16 cellular contexts compared by ENCODE assay signal in the genomic region with DNA sequence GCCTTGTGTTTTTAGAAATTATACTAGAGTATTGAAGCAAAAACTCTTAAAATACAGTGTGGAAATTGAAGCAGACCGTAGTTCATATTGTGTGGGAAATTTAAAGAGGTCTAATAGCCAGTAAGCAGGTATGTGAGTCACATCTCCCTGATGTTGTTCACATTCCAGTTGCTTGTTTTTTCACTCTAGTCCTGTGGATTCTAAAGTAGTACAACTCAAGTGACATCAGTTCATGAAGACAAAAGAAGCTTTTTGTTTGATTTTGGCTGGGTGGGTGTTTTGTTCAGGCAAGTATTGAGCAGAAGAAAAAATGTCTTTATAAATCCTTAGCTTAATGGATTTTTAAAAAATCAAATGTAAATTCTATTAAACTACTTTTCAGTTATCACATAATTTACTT.
DNase-seq lines count a peak whose midpoint lies in the region; ATAC-seq and TF ChIP-seq lines count a peak whose summit lies in the region.
"Had no signal": no experiment of that assay in that cellular context is flagged by ENCODE, and none has a peak within 500 bp of the region (broad histone marks: within the 10 kb centered on the region; RNA-seq: fewer than 3 reads in every experiment).

No MANE protein-coding gene starts in this region.

- no peak overlapping the region for H3K14ac ChIP-seq in neuronal stem cell (ENCODE audit: low read length)

- 0 out of 3 replicates have a peak, but pooled peaks have one; percentile 43 for ATAC-seq in RWPE2 (ENCODE audit: low read depth)
- ATAC-seq in foreskin keratinocyte, result peak; percentile 53

- no peak overlapping the region for H3K4me3 ChIP-seq in RWPE2 (ENCODE audit: severe bottlenecking)
- H3K4me3 ChIP-seq in neuronal stem cell (ENCODE audit: low read length in 2 of 2), result no peak overlapping the region

- H3K9ac ChIP-seq in neuronal stem cell (ENCODE audit: low read depth, low read length, poor library complexity), result no peak overlapping the region

- H3K4ac ChIP-seq in neuronal stem cell (ENCODE audit: low read length), result no peak overlapping the region

- H3K4me2 ChIP-seq in neuronal stem cell (ENCODE audit: insufficient read depth, low read length, poor library complexity, severe bottlenecking), result no peak overlapping the region

- no peak overlapping the region for H2AFZ ChIP-seq in neuronal stem cell (ENCODE audit: low read length)

- H3K27me3 ChIP-seq in RWPE2 (ENCODE audit: insufficient read depth, poor library complexity, severe bottlenecking) (peaks cover 4% of the 10 kb centered on the region), foreskin keratinocyte (peaks cover 21% of the 10 kb centered on the region), neuronal stem cell (ENCODE audit: control insufficient read depth in 3 of 3, insufficient read depth in 3 of 3, low read depth in 1 of 3, low read length in 3 of 3) (no peaks in the 10 kb centered on the region)

- no peaks in the 10 kb centered on the region for H3K79me1 ChIP-seq in neuronal stem cell (ENCODE audit: low read depth, low read length)

- no peak overlapping the region for H3K23ac ChIP-seq in neuronal stem cell (ENCODE audit: low read depth, low read length, poor library complexity)

- TF ChIP-seq CTCF in RWPE2 (IDR thresholded peaks at IDR 0.05; ENCODE audit: poor library complexity, severe bottlenecking) (no peak), foreskin keratinocyte (conservative IDR thresholded peaks at IDR 0.05) (no peak)

- H4K8ac ChIP-seq in neuronal stem cell (ENCODE audit: low read depth, low read length), result no peak overlapping the region

- H3K18ac ChIP-seq in neuronal stem cell (ENCODE audit: low read length), result no peak overlapping the region

- H3K4me1 ChIP-seq in RWPE2 (ENCODE audit: insufficient read depth, poor library complexity, severe bottlenecking) (no peaks in the 10 kb centered on the region), foreskin keratinocyte (no peaks in the 10 kb centered on the region), neuronal stem cell (ENCODE audit: control insufficient read depth in 2 of 2, insufficient read depth in 1 of 2, low read depth in 1 of 2, low read length in 2 of 2) (peaks cover 10 to 12% of the 10 kb centered on the region in 2 donors)

- H2AK5ac ChIP-seq in neuronal stem cell (ENCODE audit: low read depth, low read length), result no peak overlapping the region

- H4K91ac ChIP-seq in neuronal stem cell (ENCODE audit: low read depth, low read length, poor library complexity), result no peak overlapping the region

- no peak overlapping the region for H2BK15ac ChIP-seq in neuronal stem cell (ENCODE audit: low read length)

- H3K36me3 ChIP-seq in RWPE2 (ENCODE audit: low read depth), result no peaks in the 10 kb centered on the region
- H3K36me3 ChIP-seq in neuronal stem cell (replicated peaks in 1 of 2; ENCODE audit: control insufficient read depth in 2 of 2, insufficient read depth in 2 of 2, low read length in 2 of 2), result no peaks in the 10 kb centered on the region

- H2BK12ac ChIP-seq in neuronal stem cell (ENCODE audit: low read length), result no peak overlapping the region

- no CpG with 5 or more reads among the region's 1 CpG for WGBS in neuronal stem cell (ENCODE audit: extremely low coverage in 2 of 2, insufficient read length in 2 of 2, insufficient replicate concordance in 1 of 2), 2 donors

- DNase-seq in DMS79 treated with DMSO at 0.1 percent for 48 hours (lab: John Stamatoyannopoulos, UW), result peak; percentile 57
- DNase-seq in RWPE2 (ENCODE audit: low spot score), result no peak
- peak; percentile 28 to 49 for DNase-seq in foreskin keratinocyte
- peak; percentile 15 for DNase-seq in neuronal stem cell (ENCODE audit: low spot score)
- no peak for DNase-seq in HuH-7.5 (ENCODE audit: low spot score)
- DNase-seq in NCI-H2107 (lab: John Stamatoyannopoulos, UW), result no peak
- DNase-seq in activated T-cell treated with anti-CD3 and anti-CD28 coated beads, Interleukin-2, amount 50 U/mL, for 1 hour, result no peak
- DNase-seq: AML-193, DND-41, HCEC 1CT, IMR-90, Kasumi-1, NCI-H146, NCI-H2081 treated with DMSO at 0.1 percent for 48 hours, NCI-H748 treated with DMSO at 0.1 percent for 48 hours, SIG-M5 had no signal

- no peak overlapping the region for H2BK120ac ChIP-seq in neuronal stem cell (ENCODE audit: low read depth, low read length)

- no peak overlapping the region for H2BK5ac ChIP-seq in neuronal stem cell (ENCODE audit: low read length)

- H3K27ac ChIP-seq in RWPE2 (ENCODE audit: poor library complexity, severe bottlenecking) (no peak overlapping the region), foreskin keratinocyte (no peak overlapping the region), neuronal stem cell (replicated peaks; ENCODE audit: low read length) (no peak overlapping the region)

- H3K9me3 ChIP-seq in RWPE2 (ENCODE audit: severe bottlenecking) (no peaks in the 10 kb centered on the region), neuronal stem cell (replicated peaks in 1 of 2; ENCODE audit: control insufficient read depth in 2 of 2, insufficient read depth in 1 of 2, low read depth in 1 of 2, low read length in 2 of 2) (no peaks in the 10 kb centered on the region)

Comparison
In these comparisons a context has a peak if more than half of its experiments do, and no peak if none do; other contexts are left out.
1. DNase-seq: peak in DMS79 treated with DMSO at 0.1 percent for 48 hours (single experiment), foreskin keratinocyte (2 of 2) and neuronal stem cell (single experiment); none in RWPE2 (single experiment), HuH-7.5 (single experiment), NCI-H2107 (single experiment) and activated T-cell treated with anti-CD3 and anti-CD28 coated beads, Interleukin-2, amount 50 U/mL, for 1 hour (single experiment).